In genomic region chr14:24574206-24574774, GRCh38 we compare ENCODE assay signal across 33 cellular contexts. TPM values are rescaled to one million over a fixed set of nuclear protein-coding genes. Genes with fewer than 3 reads are reported as not detected.
"Had no signal": no experiment of that assay in that cellular context is flagged by ENCODE, and none has a peak within 500 bp of the region (broad histone marks: within the 10 kb centered on the region; RNA-seq: fewer than 3 reads in every experiment).

No MANE protein-coding gene starts in this region.

- H3K9me3 ChIP-seq: esophagus squamous epithelium, left lung, psoas muscle, suprapubic skin, transverse colon had no signal

- H3K27ac ChIP-seq: coronary artery, esophagus squamous epithelium, heart right ventricle, left lung, neural progenitor cell, psoas muscle, skin epidermis, suprapubic skin, transverse colon had no signal

- H3K9me3 Mint-ChIP-seq: nephron, neural progenitor cell had no signal

- FAIRE-seq: endothelial cell of umbilical vein, islet of Langerhans had no signal

- ATAC-seq: heart right ventricle; left cardiac atrium; left lung; naive thymus-derived CD4-positive, alpha-beta T cell; psoas muscle; right cardiac atrium; stimulated activated naive CD8-positive, alpha-beta T cell treated with anti-CD3 and anti-CD28 coated beads, Interleukin-15, amount 100 ng/mL, for 72 hours had no signal

- H3K4me3 ChIP-seq: coronary artery, esophagus squamous epithelium, heart right ventricle, left lung, neural progenitor cell, psoas muscle, skin epidermis, suprapubic skin, transverse colon had no signal

- H2AFZ ChIP-seq: neural progenitor cell had no signal

- H3K27ac Mint-ChIP-seq: naive thymus-derived CD4-positive, alpha-beta T cell; nephron; neural progenitor cell had no signal

- H3K36me3 ChIP-seq: esophagus squamous epithelium, heart right ventricle, left lung, neural progenitor cell, suprapubic skin, transverse colon had no signal

- DNase-seq: dermis blood vessel endothelial cell; effector memory CD4-positive, alpha-beta T cell; esophagus squamous epithelium; foreskin melanocyte; glutamatergic neuron; heart right ventricle; hippocampal formation; left cardiac atrium; left lung; mesendoderm; midbrain; naive thymus-derived CD4-positive, alpha-beta T cell; nucleus accumbens; psoas muscle; stimulated activated CD4-positive, alpha-beta T cell treated with anti-CD3 and anti-CD28 coated beads, Interleukin-15, amount 100 ng/mL, for 24 hours; stimulated activated CD4-positive, alpha-beta T cell treated with anti-CD3 and anti-CD28 coated beads, Interleukin-2, amount 100 ng/mL, for 48 hours; stimulated activated naive CD4-positive, alpha-beta T cell; stimulated activated naive CD8-positive, alpha-beta T cell treated with anti-CD3 and anti-CD28 coated beads, Interleukin-15, amount 100 ng/mL, for 72 hours; transverse colon had no signal

- H3K36me3 Mint-ChIP-seq: naive thymus-derived CD4-positive, alpha-beta T cell; neural progenitor cell had no signal

- H3K9ac ChIP-seq: neural progenitor cell had no signal

- H3K4me2 ChIP-seq: neural progenitor cell had no signal

- H3K4me1 Mint-ChIP-seq: nephron; neural progenitor cell; stimulated activated naive CD8-positive, alpha-beta T cell treated with anti-CD3 and anti-CD28 coated beads, Interleukin-15, amount 100 ng/mL, for 72 hours had no signal

- H3K4me3 Mint-ChIP-seq: naive thymus-derived CD4-positive, alpha-beta T cell; nephron; neural progenitor cell; stimulated activated naive CD8-positive, alpha-beta T cell treated with anti-CD3 and anti-CD28 coated beads, Interleukin-15, amount 100 ng/mL, for 72 hours had no signal

- H3K4me1 ChIP-seq: esophagus squamous epithelium, neural progenitor cell, psoas muscle, suprapubic skin, transverse colon had no signal

- H3K27me3 ChIP-seq: left lung, neural progenitor cell, suprapubic skin had no signal

RNA-seq across cellular contexts. Expression of gene CTSG, which starts 1.8 kb away (rescaled TPM):
- total RNA-seq: dermis blood vessel endothelial cell, endothelial cell of umbilical vein, epithelial cell of proximal tubule, kidney epithelial cell, lung microvascular endothelial cell, osteocyte, renal cortical epithelial cell had no signal
- polyA plus RNA-seq: endothelial cell of umbilical vein; naive thymus-derived CD4-positive, alpha-beta T cell; right cardiac atrium had no signal

RNA-seq across cellular contexts. Expression of gene GZMH, which starts 35.2 kb away (rescaled TPM):
- total RNA-seq: dermis blood vessel endothelial cell, endothelial cell of umbilical vein, epithelial cell of proximal tubule, kidney epithelial cell, lower leg skin, lung microvascular endothelial cell, osteocyte, renal cortical epithelial cell, suprapubic skin had no signal
- polyA plus RNA-seq: endothelial cell of umbilical vein had no signal

RNA-seq across cellular contexts. Expression of gene GZMB, which starts 59.7 kb away (rescaled TPM):
- total RNA-seq: dermis blood vessel endothelial cell, endothelial cell of umbilical vein, epithelial cell of proximal tubule, kidney epithelial cell, lung microvascular endothelial cell, osteocyte, renal cortical epithelial cell had no signal
- polyA plus RNA-seq: endothelial cell of umbilical vein had no signal
